Comparison of ENCODE assay signal across 8 cellular contexts in the genomic region with DNA sequence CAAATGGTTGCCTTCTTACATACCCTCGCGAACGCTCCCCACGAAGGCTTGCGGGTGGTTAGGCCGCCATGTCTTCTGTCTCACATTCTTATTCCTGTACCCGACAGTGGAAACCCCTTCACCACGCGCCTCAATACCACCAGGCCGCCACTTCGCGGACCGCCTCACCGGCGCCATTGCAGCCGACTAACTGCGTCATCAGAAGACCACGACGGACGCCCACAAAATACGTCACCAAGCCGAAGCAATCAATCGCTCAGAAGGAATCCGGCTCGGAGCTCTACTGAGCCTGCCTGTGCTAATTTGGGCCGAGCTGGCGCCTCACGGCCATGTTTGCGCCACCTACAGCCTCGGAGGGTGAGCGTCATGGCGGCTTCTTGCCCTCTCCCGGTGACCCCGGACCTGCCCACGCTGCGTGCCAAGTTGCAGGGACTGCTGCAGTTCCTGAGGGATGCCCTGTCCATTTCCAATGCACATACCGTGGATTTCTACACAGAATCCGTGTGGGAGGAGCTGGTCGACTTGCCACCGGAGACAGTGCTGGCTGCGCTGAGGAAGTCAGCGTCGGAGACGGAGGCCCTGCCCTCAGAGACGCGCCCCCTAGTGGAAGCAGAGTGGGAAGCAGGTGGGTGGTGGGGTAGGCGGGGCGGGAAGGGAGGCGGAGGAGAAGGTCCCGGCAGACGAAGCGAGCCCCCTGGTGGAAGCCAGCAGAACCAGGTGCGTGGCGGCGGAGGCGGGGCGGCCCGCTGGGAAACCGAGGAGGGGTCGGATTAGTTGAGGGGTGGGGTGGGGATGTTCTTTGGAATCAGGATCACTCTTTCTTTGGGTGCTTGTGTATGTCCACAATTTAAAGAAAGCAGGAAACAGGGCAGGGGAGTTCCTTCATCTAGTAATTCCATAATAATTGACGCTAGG. TPM values are rescaled to one million over a fixed set of nuclear protein-coding genes. Genes with fewer than 3 reads are reported as not detected.
DNase-seq lines count a peak whose midpoint lies in the region; ATAC-seq and TF ChIP-seq lines count a peak whose summit lies in the region.

TSS of gene CCDC59 (minus strand) at position 188 of the 915 bp plus-strand sequence. CDS start at position 177, 11 bp downstream.
A gene with protein sequence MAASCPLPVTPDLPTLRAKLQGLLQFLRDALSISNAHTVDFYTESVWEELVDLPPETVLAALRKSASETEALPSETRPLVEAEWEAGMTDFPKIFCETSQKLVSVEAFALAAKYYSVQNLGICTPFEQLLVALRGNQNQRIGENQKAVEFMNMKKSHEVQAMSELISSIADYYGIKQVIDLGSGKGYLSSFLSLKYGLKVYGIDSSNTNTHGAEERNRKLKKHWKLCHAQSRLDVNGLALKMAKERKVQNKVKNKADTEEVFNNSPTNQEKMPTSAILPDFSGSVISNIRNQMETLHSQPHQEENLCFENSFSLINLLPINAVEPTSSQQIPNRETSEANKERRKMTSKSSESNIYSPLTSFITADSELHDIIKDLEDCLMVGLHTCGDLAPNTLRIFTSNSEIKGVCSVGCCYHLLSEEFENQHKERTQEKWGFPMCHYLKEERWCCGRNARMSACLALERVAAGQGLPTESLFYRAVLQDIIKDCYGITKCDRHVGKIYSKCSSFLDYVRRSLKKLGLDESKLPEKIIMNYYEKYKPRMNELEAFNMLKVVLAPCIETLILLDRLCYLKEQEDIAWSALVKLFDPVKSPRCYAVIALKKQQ (plus strand): TSS at position 330 of the 915 bp plus-strand sequence. CDS start 37 bp downstream, at position 367.

- H3K27ac ChIP-seq in CD8-positive, alpha-beta memory T cell (ENCODE audit: low read depth, low read length) = peak within 1 kb of the TSS; percentile 98
- peak within 1 kb of the TSS; percentile 78 for H3K27ac ChIP-seq in ectodermal cell (ENCODE audit: insufficient read depth, low read depth, low read length, poor library complexity, severe bottlenecking)
- H3K27ac ChIP-seq in lower lobe of right lung = peak within 1 kb of the TSS; percentile 96

- peaks cover 7 to 56% (median 10%) of the 10 kb centered on the region in 3 donors for H3K36me3 Mint-ChIP-seq in CD8-positive, alpha-beta memory T cell
- peaks cover 47% of the 10 kb centered on the region for H3K36me3 Mint-ChIP-seq in activated CD8-positive, alpha-beta T cell treated with anti-CD3 and anti-CD28 coated beads for 36 hours (ENCODE audit: low read depth)

- H3K36me3 ChIP-seq in CD8-positive, alpha-beta memory T cell (ENCODE audit: insufficient read depth, low read length) = peaks cover 14% of the 10 kb centered on the region
- H3K36me3 ChIP-seq in ectodermal cell (ENCODE audit: control insufficient read depth, insufficient read depth, low read length) (peaks cover 17% of the 10 kb centered on the region), lower lobe of right lung (peaks cover 35% of the 10 kb centered on the region)

- H3K4me1 ChIP-seq in CD8-positive, alpha-beta memory T cell (ENCODE audit: insufficient read depth, low read length) = peaks cover 41% of the 10 kb centered on the region
- H3K4me1 ChIP-seq in ectodermal cell (ENCODE audit: control insufficient read depth, insufficient read depth, low read length) (peaks cover 3% of the 10 kb centered on the region), lower lobe of right lung (peaks cover 27% of the 10 kb centered on the region)

- no peaks in the 10 kb centered on the region for H3K27me3 ChIP-seq in CD8-positive, alpha-beta memory T cell (ENCODE audit: insufficient read depth, low read length, poor library complexity, severe bottlenecking)
- H3K27me3 ChIP-seq in ectodermal cell (ENCODE audit: control insufficient read depth, insufficient read depth, low read length, poor library complexity, severe bottlenecking) (no peaks in the 10 kb centered on the region), lower lobe of right lung (ENCODE audit: low read depth) (no peaks in the 10 kb centered on the region)

- H3K27ac Mint-ChIP-seq in CD8-positive, alpha-beta memory T cell = peak within 1 kb of the TSS; percentile 97 to 100 (median 99)
- peak within 1 kb of the TSS; percentile 99 for H3K27ac Mint-ChIP-seq in activated CD8-positive, alpha-beta T cell treated with anti-CD3 and anti-CD28 coated beads for 36 hours

- no peaks in the 10 kb centered on the region for H3K9me3 Mint-ChIP-seq in CD8-positive, alpha-beta memory T cell
- peaks cover 3% of the 10 kb centered on the region for H3K9me3 Mint-ChIP-seq in activated CD8-positive, alpha-beta T cell treated with anti-CD3 and anti-CD28 coated beads for 36 hours

- WGBS in ectodermal cell, 2 experiments = 0 to 1% methylated on average over 61 of the region's 61 CpGs

- TF ChIP-seq CTCF in activated CD8-positive, alpha-beta T cell treated with anti-CD3 and anti-CD28 coated beads for 36 hours (IDR thresholded peaks at IDR 0.05) = peak; percentile 91
- TF ChIP-seq CTCF in lower lobe of right lung (IDR thresholded peaks at IDR 0.05) = peak; percentile 84

- ATAC-seq in GM19452 (IDR thresholded peaks at IDR 0.05; ENCODE audit: unreplicated experiment) = peak; percentile 94
- ATAC-seq in activated CD8-positive, alpha-beta T cell treated with anti-CD3 and anti-CD28 coated beads for 36 hours = peak; percentile 94
- peak; percentile 99 for ATAC-seq in lower lobe of right lung

- peak within 1 kb of the TSS; percentile 94 to 98 (median 96) for H3K4me3 Mint-ChIP-seq in CD8-positive, alpha-beta memory T cell
- H3K4me3 Mint-ChIP-seq in activated CD8-positive, alpha-beta T cell treated with anti-CD3 and anti-CD28 coated beads for 36 hours = peak within 1 kb of the TSS; percentile 91

- DNase-seq in CD8-positive, alpha-beta memory T cell = peak; percentile 96 to 98 (median 98)
- peak; percentile 96 for DNase-seq in HK-2 (ENCODE audit: unreplicated experiment)
- peak; percentile 92 for DNase-seq in NCI-H82 treated with DMSO at 0.1 percent for 48 hours (lab: John Stamatoyannopoulos, UW; ENCODE audit: unreplicated experiment)
- peak; percentile 96 for DNase-seq in activated CD8-positive, alpha-beta T cell treated with anti-CD3 and anti-CD28 coated beads for 36 hours
- peak; percentile 97 for DNase-seq in lower lobe of right lung
- DNase-seq in stimulated activated CD4-positive, alpha-beta T cell treated with anti-CD3 and anti-CD28 coated beads, TNF-alpha, amount 100 ng/mL, for 24 hours (ENCODE audit: low read depth in 3 of 3) = peak; percentile 96 to 98 (median 97)

- peaks cover 61 to 76% (median 71%) of the 10 kb centered on the region in 3 donors for H3K4me1 Mint-ChIP-seq in CD8-positive, alpha-beta memory T cell
- H3K4me1 Mint-ChIP-seq in activated CD8-positive, alpha-beta T cell treated with anti-CD3 and anti-CD28 coated beads for 36 hours (ENCODE audit: low read depth) = peaks cover 47% of the 10 kb centered on the region

- no peaks in the 10 kb centered on the region for H3K9me3 ChIP-seq in CD8-positive, alpha-beta memory T cell (ENCODE audit: low read length)
- H3K9me3 ChIP-seq in ectodermal cell (ENCODE audit: control insufficient read depth, low read length) (no peaks in the 10 kb centered on the region), lower lobe of right lung (no peaks in the 10 kb centered on the region)

- POLR2A ChIA-PET in CD8-positive, alpha-beta memory T cell (lab: Charles Lee) = interaction anchor here (0.8 to 1.6 kb wide), 2 partner anchors 11 to 328 kb away, joined by 3 to 8 read pairs; partner anchors contain the start of gene TMTC2
- POLR2A ChIA-PET in activated CD8-positive, alpha-beta T cell treated with anti-CD3 and anti-CD28 coated beads for 36 hours (lab: Charles Lee) = interaction anchor here (1.2 kb wide), 2 partner anchors 12 to 328 kb away, joined by 3 to 5 read pairs; partner anchors contain the start of gene TMTC2

- peak within 1 kb of the TSS; percentile 94 for H3K4me3 ChIP-seq in CD8-positive, alpha-beta memory T cell (ENCODE audit: low read length)
- H3K4me3 ChIP-seq in ectodermal cell (ENCODE audit: insufficient read depth, low read depth, low read length) (peak within 1 kb of the TSS; percentile 85), lower lobe of right lung (peak within 1 kb of the TSS; percentile 85)

- intact Hi-C loops in activated CD8-positive, alpha-beta T cell treated with anti-CD3 and anti-CD28 coated beads for 36 hours (cut with micrococcal nuclease) = no loop called here
- intact Hi-C loops in lower lobe of right lung (cut with DNase I) = no loop called here

- H3K27me3 Mint-ChIP-seq in CD8-positive, alpha-beta memory T cell = peaks cover 0 to 2% of the 10 kb centered on the region in 2 donors
- H3K27me3 Mint-ChIP-seq in activated CD8-positive, alpha-beta T cell treated with anti-CD3 and anti-CD28 coated beads for 36 hours = no peaks in the 10 kb centered on the region

- CTCF ChIA-PET in CD8-positive, alpha-beta memory T cell (lab: Charles Lee) = interaction anchor here (0.9 to 2.3 kb wide), 9 partner anchors 9 to 714 kb away, joined by 3 to 13 read pairs (median 4); partner anchors contain the start of gene TMTC2
- CTCF ChIA-PET in activated CD8-positive, alpha-beta T cell treated with anti-CD3 and anti-CD28 coated beads for 36 hours (lab: Charles Lee) = interaction anchor here (0.5 to 2.6 kb wide), 20 partner anchors 9 to 713 kb away, joined by 3 to 10 read pairs (median 4); no protein-coding TSS in a partner anchor

RNA-seq across cellular contexts. Expression of gene CCDC59, which starts in this region (rescaled TPM):
- 100 to 1,000 TPM in 1 of 2 experiments, 10 to 100 TPM in 1; 97.5 to 104 TPM for total RNA-seq in CD8-positive, alpha-beta memory T cell
- 82.5 TPM for polyA plus RNA-seq in CD8-positive, alpha-beta memory T cell
- total RNA-seq in activated CD8-positive, alpha-beta T cell treated with anti-CD3 and anti-CD28 coated beads for 36 hours = 10 to 100 TPM; 93.9 to 95.3 TPM
- 46.2 TPM for polyA plus RNA-seq in ectodermal cell (2013, experiment 1 of 4)
- 43.0 TPM for polyA plus RNA-seq in ectodermal cell (2013, experiment 2 of 4)
- 58.3 TPM for polyA plus RNA-seq in ectodermal cell (2013, experiment 3 of 4)
- 59.0 TPM for polyA plus RNA-seq in ectodermal cell (2013, experiment 4 of 4)
- 31.5 TPM for total RNA-seq in lower lobe of right lung

RNA-seq across cellular contexts. Expression of the second gene that starts in this region (rescaled TPM):
- 1 to 10 TPM; 7.4 to 8.4 TPM for total RNA-seq in CD8-positive, alpha-beta memory T cell
- polyA plus RNA-seq in CD8-positive, alpha-beta memory T cell = 11.0 TPM
- 1 to 10 TPM; 4.6 to 6.6 TPM for total RNA-seq in activated CD8-positive, alpha-beta T cell treated with anti-CD3 and anti-CD28 coated beads for 36 hours
- 8.8 TPM for polyA plus RNA-seq in ectodermal cell (2013, experiment 1 of 4)
- 9.0 TPM for polyA plus RNA-seq in ectodermal cell (2013, experiment 2 of 4)
- 7.7 TPM for polyA plus RNA-seq in ectodermal cell (2013, experiment 3 of 4)
- 7.0 TPM for polyA plus RNA-seq in ectodermal cell (2013, experiment 4 of 4)
- total RNA-seq in lower lobe of right lung = 15.7 TPM

Comparison
In these comparisons a context has a peak if more than half of its experiments do, and no peak if none do; other contexts are left out.
1. Peak in every context shown above with its lines: DNase-seq, ATAC-seq, H3K4me3 ChIP-seq and H3K27ac ChIP-seq.